15 cellular contexts compared by ENCODE assay signal in the genomic region with DNA sequence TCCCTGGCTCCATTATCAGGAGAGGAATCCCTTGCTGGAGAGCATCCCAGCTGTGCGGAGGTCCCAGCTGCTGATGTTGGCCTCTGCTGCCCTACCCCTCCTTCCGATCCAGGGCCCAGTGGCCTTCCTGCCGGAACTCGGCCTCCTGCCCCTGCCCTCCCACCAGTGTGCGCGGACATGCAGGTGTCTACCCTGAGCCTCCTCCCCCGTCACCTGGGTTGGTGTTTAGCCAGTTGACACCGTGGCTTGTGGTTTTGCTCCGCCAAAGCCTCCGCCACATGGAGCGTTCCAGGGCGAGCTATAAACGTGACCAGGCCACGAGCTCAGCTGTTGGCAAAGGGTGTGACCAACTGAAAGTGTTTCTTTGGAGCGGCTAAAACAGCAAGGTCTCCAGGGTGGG.
DNase-seq lines count a peak whose midpoint lies in the region; ATAC-seq and TF ChIP-seq lines count a peak whose summit lies in the region.
"Had no signal": no experiment of that assay in that cellular context is flagged by ENCODE, and none has a peak within 500 bp of the region (broad histone marks: within the 10 kb centered on the region; RNA-seq: fewer than 3 reads in every experiment).

No MANE protein-coding gene starts in this region.

- H3K4me3 Mint-ChIP-seq in activated naive CD8-positive, alpha-beta T cell = peak overlapping the region; percentile 65
- H3K4me3 Mint-ChIP-seq in H9 = no peak overlapping the region

- H3T11ph ChIP-seq in H9 (ENCODE audit: low read length) = no peak overlapping the region

- no peak overlapping the region for H3K4ac ChIP-seq in H9 (ENCODE audit: low read depth, low read length)

- H2BK5ac ChIP-seq in H9 (ENCODE audit: insufficient read length, low read length) = no peak overlapping the region

- H3K23ac ChIP-seq in H9 (ENCODE audit: insufficient read length, low read depth, low read length) = no peak overlapping the region

- H3K9ac ChIP-seq in H9 (ENCODE audit: extremely low read depth, insufficient read length, low read length) = no peak overlapping the region

- no peak overlapping the region for H2BK120ac ChIP-seq in H9 (ENCODE audit: low read depth, low read length, poor library complexity, severe bottlenecking)

- ATAC-seq in GM19452 (IDR thresholded peaks at IDR 0.05; ENCODE audit: unreplicated experiment) (no peak), HG03025 (IDR thresholded peaks at IDR 0.05; ENCODE audit: low FRiP score, unreplicated experiment) (no peak)
- ATAC-seq: left colon had no signal

- H3K9me3 Mint-ChIP-seq in activated naive CD8-positive, alpha-beta T cell (ENCODE audit: low read depth) = no peaks in the 10 kb centered on the region
- H3K9me3 Mint-ChIP-seq in H9 = no peaks in the 10 kb centered on the region; a peak in 1 of 5 replicates

- H2BK15ac ChIP-seq in H9 (ENCODE audit: low read depth, low read length) = no peak overlapping the region

- H3K23me2 ChIP-seq in H9 (ENCODE audit: insufficient read length, low read depth, low read length, poor library complexity, severe bottlenecking) = no peaks in the 10 kb centered on the region

- no peak overlapping the region for H2AFZ ChIP-seq in H9 (ENCODE audit: low read length)

- no peak overlapping the region for H3K18ac ChIP-seq in H9 (ENCODE audit: insufficient read length, low read depth, low read length)

- H3K36me3 Mint-ChIP-seq in activated naive CD8-positive, alpha-beta T cell = peaks cover 8% of the 10 kb centered on the region
- no peaks in the 10 kb centered on the region for H3K36me3 Mint-ChIP-seq in H9 (ENCODE audit: insufficient read depth in 1 of 3, low read depth in 3 of 3)

- H2BK12ac ChIP-seq in H9 (ENCODE audit: insufficient read length, low read depth, low read length) = no peak overlapping the region

- H3K27ac ChIP-seq in thymus (ENCODE audit: low read depth) = peak overlapping the region; percentile 92
- H3K27ac ChIP-seq in H9 (ENCODE audit: insufficient read length, low read depth, low read length) = no peak overlapping the region
- H3K27ac ChIP-seq: ascending aorta, VCaP had no signal

- H3K9me3 ChIP-seq in thymus (ENCODE audit: control insufficient read depth) (no peaks in the 10 kb centered on the region), H9 (ENCODE audit: control insufficient read depth, low read depth, low read length) (no peaks in the 10 kb centered on the region)
- H3K9me3 ChIP-seq: ascending aorta had no signal

- H3K36me3 ChIP-seq in thymus (ENCODE audit: control insufficient read depth, insufficient read depth) = no peaks in the 10 kb centered on the region
- H3K36me3 ChIP-seq: ascending aorta had no signal

- H3K4me1 Mint-ChIP-seq in activated naive CD8-positive, alpha-beta T cell (ENCODE audit: low read depth) = peaks cover 93% of the 10 kb centered on the region
- peaks cover 23 to 27% of the 10 kb centered on the region in 2 experiments for H3K4me1 Mint-ChIP-seq in H9

- no peak overlapping the region for H2AK5ac ChIP-seq in H9 (ENCODE audit: insufficient read length, low read length)

- no peak overlapping the region for H4K5ac ChIP-seq in H9 (ENCODE audit: insufficient read length, low read depth, low read length)

- H4K91ac ChIP-seq in H9 (ENCODE audit: insufficient read length, low read depth, low read length) = no peak overlapping the region

- H3K27ac Mint-ChIP-seq in activated naive CD8-positive, alpha-beta T cell = peak overlapping the region; percentile 100
- no peak overlapping the region for H3K27ac Mint-ChIP-seq in H9

- no peak overlapping the region for H3K56ac ChIP-seq in H9 (ENCODE audit: insufficient read length, low read depth, low read length)

- DNase-seq in stimulated activated CD4-positive, alpha-beta T cell treated with anti-CD3 and anti-CD28 coated beads, Interleukin-15, amount 100 ng/mL, for 24 hours = peak; percentile 59
- DNase-seq in stimulated activated CD4-positive, alpha-beta T cell treated with anti-CD3 and anti-CD28 coated beads, Interleukin-1b, Interleukin-23, amount 100 ng/mL, for 48 hours = no peak
- DNase-seq in SW480 (ENCODE audit: low spot score) = peak; percentile 72
- no peak for DNase-seq in H9
- DNase-seq: effector CD4-positive, alpha-beta T cell; glutamatergic neuron; left colon; NCI-H526; SW 1271 had no signal

- peak overlapping the region; percentile 22 for H3K4me3 ChIP-seq in thymus (ENCODE audit: low read length)
- H3K4me3 ChIP-seq: ascending aorta had no signal

- H3K79me1 ChIP-seq in H9 (ENCODE audit: insufficient read depth, low read depth, low read length, poor library complexity, severe bottlenecking) = no peaks in the 10 kb centered on the region

- H3K27me3 ChIP-seq in thymus (ENCODE audit: control insufficient read depth, insufficient read depth) (no peaks in the 10 kb centered on the region), H9 (ENCODE audit: insufficient read depth, low read length) (no peaks in the 10 kb centered on the region)
- H3K27me3 ChIP-seq: ascending aorta had no signal

- no peak overlapping the region for H3K4me2 ChIP-seq in H9 (ENCODE audit: insufficient read depth, insufficient read length, low read length)

- no peak overlapping the region for H2BK20ac ChIP-seq in H9 (ENCODE audit: low read depth, low read length, poor library complexity, severe bottlenecking)

- TF ChIP-seq CTCF in H9 (conservative IDR thresholded peaks at IDR 0.05) = no peak

- H3K4me1 ChIP-seq in thymus (ENCODE audit: control insufficient read depth, insufficient read depth, low read length) (peaks cover 78% of the 10 kb centered on the region), H9 (ENCODE audit: insufficient read depth, low read length) (no peaks in the 10 kb centered on the region; the same call in 1 of the 2 replicates)
- H3K4me1 ChIP-seq: ascending aorta had no signal

- no peak overlapping the region for H4K8ac ChIP-seq in H9 (replicated peaks; ENCODE audit: insufficient read length, low read depth, low read length)

- no peaks in the 10 kb centered on the region for H3K79me2 ChIP-seq in H9 (ENCODE audit: insufficient read depth, low read length)

- H3K27me3 Mint-ChIP-seq in activated naive CD8-positive, alpha-beta T cell = no peaks in the 10 kb centered on the region
- peaks cover 7% of the 10 kb centered on the region; the same call in 1 of the 2 replicates for H3K27me3 Mint-ChIP-seq in H9 (ENCODE audit: low read depth)

- no peak overlapping the region for H3K14ac ChIP-seq in H9 (ENCODE audit: insufficient read depth, low read length)

- 11% methylated on average over 15 of the region's 15 CpGs for WGBS in thymus
- WGBS in H9 (ENCODE audit: extremely low coverage, insufficient read length, low lambda C conversion rate) = no CpG with 5 or more reads among the region's 15 CpGs

- H4K20me1 ChIP-seq in H9 (ENCODE audit: control insufficient read depth, insufficient read depth, insufficient read length) = no peaks in the 10 kb centered on the region

Comparison
In these comparisons a context has a peak if more than half of its experiments do, and no peak if none do; other contexts are left out.
1. DNase-seq: peak in stimulated activated CD4-positive, alpha-beta T cell treated with anti-CD3 and anti-CD28 coated beads, Interleukin-15, amount 100 ng/mL, for 24 hours (single experiment) and SW480 (single experiment); none in stimulated activated CD4-positive, alpha-beta T cell treated with anti-CD3 and anti-CD28 coated beads, Interleukin-1b, Interleukin-23, amount 100 ng/mL, for 48 hours (single experiment) and H9 (single experiment).